Comparison of ENCODE assay signal across 1 cellular context in genomic region chr3:185824467-185825378, GRCh38.
A peak's percentile ranks its signal among the peaks of the same experiment; 100 is the strongest.
TF ChIP-seq lines count a peak whose summit lies in the region.

IGF2BP2 (minus strand) TSS chr3:185825042; CDS start chr3:185824960, 82 bp downstream.

TF ChIP-seq in K562, 482 proteins besides CTCF, POLR2A, EP300 and RAD21 (continued from another document and continues in another):
- TF ChIP-seq, protein P1, sequence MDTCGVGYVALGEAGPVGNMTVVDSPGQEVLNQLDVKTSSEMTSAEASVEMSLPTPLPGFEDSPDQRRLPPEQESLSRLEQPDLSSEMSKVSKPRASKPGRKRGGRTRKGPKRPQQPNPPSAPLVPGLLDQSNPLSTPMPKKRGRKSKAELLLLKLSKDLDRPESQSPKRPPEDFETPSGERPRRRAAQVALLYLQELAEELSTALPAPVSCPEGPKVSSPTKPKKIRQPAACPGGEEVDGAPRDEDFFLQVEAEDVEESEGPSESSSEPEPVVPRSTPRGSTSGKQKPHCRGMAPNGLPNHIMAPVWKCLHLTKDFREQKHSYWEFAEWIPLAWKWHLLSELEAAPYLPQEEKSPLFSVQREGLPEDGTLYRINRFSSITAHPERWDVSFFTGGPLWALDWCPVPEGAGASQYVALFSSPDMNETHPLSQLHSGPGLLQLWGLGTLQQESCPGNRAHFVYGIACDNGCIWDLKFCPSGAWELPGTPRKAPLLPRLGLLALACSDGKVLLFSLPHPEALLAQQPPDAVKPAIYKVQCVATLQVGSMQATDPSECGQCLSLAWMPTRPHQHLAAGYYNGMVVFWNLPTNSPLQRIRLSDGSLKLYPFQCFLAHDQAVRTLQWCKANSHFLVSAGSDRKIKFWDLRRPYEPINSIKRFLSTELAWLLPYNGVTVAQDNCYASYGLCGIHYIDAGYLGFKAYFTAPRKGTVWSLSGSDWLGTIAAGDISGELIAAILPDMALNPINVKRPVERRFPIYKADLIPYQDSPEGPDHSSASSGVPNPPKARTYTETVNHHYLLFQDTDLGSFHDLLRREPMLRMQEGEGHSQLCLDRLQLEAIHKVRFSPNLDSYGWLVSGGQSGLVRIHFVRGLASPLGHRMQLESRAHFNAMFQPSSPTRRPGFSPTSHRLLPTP (IDR thresholded peaks at IDR 0.05; ENCODE audit: borderline replicate concordance, extremely low read depth, insufficient read length) = no peak
- TF ChIP-seq NONO (IDR thresholded peaks at IDR 0.05; ENCODE audit: low read depth in 2 of 2, low read length in 1 of 2) (peak in 1 of 2 experiments; percentile 39; a peak in 2 of 4 replicates), SOX6 (IDR thresholded peaks at IDR 0.05) (0 out of 2 replicates have a peak, but pooled peaks have one; percentile 8), TAF15 (IDR thresholded peaks at IDR 0.05; ENCODE audit: low read depth, low read length) (no peak), RBM25 (IDR thresholded peaks at IDR 0.05; ENCODE audit: low read depth, low read length, severe bottlenecking) (peak; percentile 7), TAF1 (IDR thresholded peaks at IDR 0.05; ENCODE audit: control insufficient read depth, extremely low read depth, insufficient read depth, low read length, severe bottlenecking) (peak; percentile 78), E2F3 (CRISPR knock-in tag; IDR thresholded peaks at IDR 0.05) (peak; percentile 23; the same call in 1 of the 2 replicates), POLR2G (IDR thresholded peaks at IDR 0.05; ENCODE audit: low read depth, low read length) (peak; percentile 82), NEUROD1 (IDR thresholded peaks at IDR 0.05; ENCODE audit: borderline replicate concordance, low read depth, low read length, partially characterized antibody) (peak; percentile 47), ATF7 (IDR thresholded peaks at IDR 0.05) (no peak), ZNF133 (CRISPR knock-in tag; IDR thresholded peaks at IDR 0.05) (no peak), KDM5B (IDR thresholded peaks at IDR 0.05; ENCODE audit: insufficient replicate concordance, low read depth, low read length) (peak; percentile 79), PHF8 (IDR thresholded peaks at IDR 0.05; ENCODE audit: borderline replicate concordance, low read length) (peak; percentile 51; the same call in 1 of the 2 replicates), ZBTB7A (IDR thresholded peaks at IDR 0.05; ENCODE audit: borderline replicate concordance, control insufficient read depth, low read depth, low read length) (peak; percentile 57; the same call in 1 of the 2 replicates), ZNF766 (CRISPR knock-in tag; conservative IDR thresholded peaks at IDR 0.05) (peak; percentile 61), ARID3B (CRISPR knock-in tag; IDR thresholded peaks at IDR 0.05; ENCODE audit: borderline replicate concordance) (no peak), VEZF1 (CRISPR knock-in tag; IDR thresholded peaks at IDR 0.05) (peak; percentile 98), CREM (IDR thresholded peaks at IDR 0.05; ENCODE audit: low read depth) (0 out of 2 replicates have a peak, but pooled peaks have one; percentile 10), CCNT2 (IDR thresholded peaks at IDR 0.05; ENCODE audit: borderline replicate concordance, extremely low read depth, insufficient read length, low read depth, low read length) (peak; percentile 27), MEF2D (tag; conservative IDR thresholded peaks at IDR 0.05; ENCODE audit: low read depth) (no peak), CBX1 (IDR thresholded peaks at IDR 0.05; ENCODE audit: low read depth) (0 out of 2 replicates have a peak, but pooled peaks have one; percentile 21), ZNF507 (tag; conservative IDR thresholded peaks at IDR 0.05) (no peak), NKRF (IDR thresholded peaks at IDR 0.05; ENCODE audit: borderline replicate concordance) (no peak), ZNF197 (CRISPR knock-in tag; IDR thresholded peaks at IDR 0.05; ENCODE audit: low read depth) (no peak), SIN3B (IDR thresholded peaks at IDR 0.05; ENCODE audit: low read depth) (0 out of 2 replicates have a peak, but pooled peaks have one; percentile 44), RBBP5 (IDR thresholded peaks at IDR 0.05; ENCODE audit: borderline replicate concordance, insufficient read depth, low read length, poor library complexity, severe bottlenecking) (peak; percentile 20), TBP (optimal IDR thresholded peaks at IDR 0.05; ENCODE audit: low read depth, low read length) (peak; percentile 69), CTBP1 (IDR thresholded peaks at IDR 0.05; ENCODE audit: borderline replicate concordance) (peak; percentile 79), PYGO2 (tag; IDR thresholded peaks at IDR 0.05) (no peak), UBTF (IDR thresholded peaks at IDR 0.05; ENCODE audit: borderline replicate concordance in 1 of 2, low read depth in 2 of 2, low read length in 2 of 2) (peak; percentile 85 to 94), ZNF174 (CRISPR knock-in tag; IDR thresholded peaks at IDR 0.05) (no peak), PCBP1 (IDR thresholded peaks at IDR 0.05; ENCODE audit: low read depth, low read length, poor library complexity, severe bottlenecking) (peak; percentile 44)
- TF ChIP-seq, protein P2, sequence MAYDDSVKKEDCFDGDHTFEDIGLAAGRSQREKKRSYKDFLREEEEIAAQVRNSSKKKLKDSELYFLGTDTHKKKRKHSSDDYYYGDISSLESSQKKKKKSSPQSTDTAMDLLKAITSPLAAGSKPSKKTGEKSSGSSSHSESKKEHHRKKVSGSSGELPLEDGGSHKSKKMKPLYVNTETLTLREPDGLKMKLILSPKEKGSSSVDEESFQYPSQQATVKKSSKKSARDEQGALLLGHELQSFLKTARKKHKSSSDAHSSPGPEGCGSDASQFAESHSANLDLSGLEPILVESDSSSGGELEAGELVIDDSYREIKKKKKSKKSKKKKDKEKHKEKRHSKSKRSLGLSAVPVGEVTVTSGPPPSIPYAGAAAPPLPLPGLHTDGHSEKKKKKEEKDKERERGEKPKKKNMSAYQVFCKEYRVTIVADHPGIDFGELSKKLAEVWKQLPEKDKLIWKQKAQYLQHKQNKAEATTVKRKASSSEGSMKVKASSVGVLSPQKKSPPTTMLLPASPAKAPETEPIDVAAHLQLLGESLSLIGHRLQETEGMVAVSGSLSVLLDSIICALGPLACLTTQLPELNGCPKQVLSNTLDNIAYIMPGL (CRISPR knock-in tag; IDR thresholded peaks at IDR 0.05) = 0 out of 2 replicates have a peak, but pooled peaks have one; percentile 0
- TF ChIP-seq, protein P3, sequence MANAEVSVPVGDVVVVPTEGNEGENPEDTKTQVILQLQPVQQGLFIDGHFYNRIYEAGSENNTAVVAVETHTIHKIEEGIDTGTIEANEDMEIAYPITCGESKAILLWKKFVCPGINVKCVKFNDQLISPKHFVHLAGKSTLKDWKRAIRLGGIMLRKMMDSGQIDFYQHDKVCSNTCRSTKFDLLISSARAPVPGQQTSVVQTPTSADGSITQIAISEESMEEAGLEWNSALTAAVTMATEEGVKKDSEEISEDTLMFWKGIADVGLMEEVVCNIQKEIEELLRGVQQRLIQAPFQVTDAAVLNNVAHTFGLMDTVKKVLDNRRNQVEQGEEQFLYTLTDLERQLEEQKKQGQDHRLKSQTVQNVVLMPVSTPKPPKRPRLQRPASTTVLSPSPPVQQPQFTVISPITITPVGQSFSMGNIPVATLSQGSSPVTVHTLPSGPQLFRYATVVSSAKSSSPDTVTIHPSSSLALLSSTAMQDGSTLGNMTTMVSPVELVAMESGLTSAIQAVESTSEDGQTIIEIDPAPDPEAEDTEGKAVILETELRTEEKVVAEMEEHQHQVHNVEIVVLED (CRISPR knock-in tag; IDR thresholded peaks at IDR 0.05) = peak; percentile 43; the same call in 1 of the 2 replicates
- TF ChIP-seq, protein P4, sequence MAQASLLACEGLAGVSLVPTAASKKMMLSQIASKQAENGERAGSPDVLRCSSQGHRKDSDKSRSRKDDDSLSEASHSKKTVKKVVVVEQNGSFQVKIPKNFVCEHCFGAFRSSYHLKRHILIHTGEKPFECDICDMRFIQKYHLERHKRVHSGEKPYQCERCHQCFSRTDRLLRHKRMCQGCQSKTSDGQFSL (CRISPR knock-in tag; IDR thresholded peaks at IDR 0.05) = no peak
- TF ChIP-seq, protein P4 (tag; IDR thresholded peaks at IDR 0.05) = peak in 1 of 2 experiments; percentile 88; a peak in 2 of 4 replicates
- TF ChIP-seq, protein P5, sequence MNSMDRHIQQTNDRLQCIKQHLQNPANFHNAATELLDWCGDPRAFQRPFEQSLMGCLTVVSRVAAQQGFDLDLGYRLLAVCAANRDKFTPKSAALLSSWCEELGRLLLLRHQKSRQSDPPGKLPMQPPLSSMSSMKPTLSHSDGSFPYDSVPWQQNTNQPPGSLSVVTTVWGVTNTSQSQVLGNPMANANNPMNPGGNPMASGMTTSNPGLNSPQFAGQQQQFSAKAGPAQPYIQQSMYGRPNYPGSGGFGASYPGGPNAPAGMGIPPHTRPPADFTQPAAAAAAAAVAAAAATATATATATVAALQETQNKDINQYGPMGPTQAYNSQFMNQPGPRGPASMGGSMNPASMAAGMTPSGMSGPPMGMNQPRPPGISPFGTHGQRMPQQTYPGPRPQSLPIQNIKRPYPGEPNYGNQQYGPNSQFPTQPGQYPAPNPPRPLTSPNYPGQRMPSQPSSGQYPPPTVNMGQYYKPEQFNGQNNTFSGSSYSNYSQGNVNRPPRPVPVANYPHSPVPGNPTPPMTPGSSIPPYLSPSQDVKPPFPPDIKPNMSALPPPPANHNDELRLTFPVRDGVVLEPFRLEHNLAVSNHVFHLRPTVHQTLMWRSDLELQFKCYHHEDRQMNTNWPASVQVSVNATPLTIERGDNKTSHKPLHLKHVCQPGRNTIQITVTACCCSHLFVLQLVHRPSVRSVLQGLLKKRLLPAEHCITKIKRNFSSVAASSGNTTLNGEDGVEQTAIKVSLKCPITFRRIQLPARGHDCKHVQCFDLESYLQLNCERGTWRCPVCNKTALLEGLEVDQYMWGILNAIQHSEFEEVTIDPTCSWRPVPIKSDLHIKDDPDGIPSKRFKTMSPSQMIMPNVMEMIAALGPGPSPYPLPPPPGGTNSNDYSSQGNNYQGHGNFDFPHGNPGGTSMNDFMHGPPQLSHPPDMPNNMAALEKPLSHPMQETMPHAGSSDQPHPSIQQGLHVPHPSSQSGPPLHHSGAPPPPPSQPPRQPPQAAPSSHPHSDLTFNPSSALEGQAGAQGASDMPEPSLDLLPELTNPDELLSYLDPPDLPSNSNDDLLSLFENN (IDR thresholded peaks at IDR 0.05; ENCODE audit: low read depth in 2 of 2, low read length in 2 of 2) = 0 out of 4 replicates have a peak, but pooled peaks of 1 of the 2 experiments have one; percentile 12
- TF ChIP-seq, protein P6, sequence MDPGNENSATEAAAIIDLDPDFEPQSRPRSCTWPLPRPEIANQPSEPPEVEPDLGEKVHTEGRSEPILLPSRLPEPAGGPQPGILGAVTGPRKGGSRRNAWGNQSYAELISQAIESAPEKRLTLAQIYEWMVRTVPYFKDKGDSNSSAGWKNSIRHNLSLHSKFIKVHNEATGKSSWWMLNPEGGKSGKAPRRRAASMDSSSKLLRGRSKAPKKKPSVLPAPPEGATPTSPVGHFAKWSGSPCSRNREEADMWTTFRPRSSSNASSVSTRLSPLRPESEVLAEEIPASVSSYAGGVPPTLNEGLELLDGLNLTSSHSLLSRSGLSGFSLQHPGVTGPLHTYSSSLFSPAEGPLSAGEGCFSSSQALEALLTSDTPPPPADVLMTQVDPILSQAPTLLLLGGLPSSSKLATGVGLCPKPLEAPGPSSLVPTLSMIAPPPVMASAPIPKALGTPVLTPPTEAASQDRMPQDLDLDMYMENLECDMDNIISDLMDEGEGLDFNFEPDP (CRISPR knock-in tag; IDR thresholded peaks at IDR 0.05) = no peak
